In the genomic region with DNA sequence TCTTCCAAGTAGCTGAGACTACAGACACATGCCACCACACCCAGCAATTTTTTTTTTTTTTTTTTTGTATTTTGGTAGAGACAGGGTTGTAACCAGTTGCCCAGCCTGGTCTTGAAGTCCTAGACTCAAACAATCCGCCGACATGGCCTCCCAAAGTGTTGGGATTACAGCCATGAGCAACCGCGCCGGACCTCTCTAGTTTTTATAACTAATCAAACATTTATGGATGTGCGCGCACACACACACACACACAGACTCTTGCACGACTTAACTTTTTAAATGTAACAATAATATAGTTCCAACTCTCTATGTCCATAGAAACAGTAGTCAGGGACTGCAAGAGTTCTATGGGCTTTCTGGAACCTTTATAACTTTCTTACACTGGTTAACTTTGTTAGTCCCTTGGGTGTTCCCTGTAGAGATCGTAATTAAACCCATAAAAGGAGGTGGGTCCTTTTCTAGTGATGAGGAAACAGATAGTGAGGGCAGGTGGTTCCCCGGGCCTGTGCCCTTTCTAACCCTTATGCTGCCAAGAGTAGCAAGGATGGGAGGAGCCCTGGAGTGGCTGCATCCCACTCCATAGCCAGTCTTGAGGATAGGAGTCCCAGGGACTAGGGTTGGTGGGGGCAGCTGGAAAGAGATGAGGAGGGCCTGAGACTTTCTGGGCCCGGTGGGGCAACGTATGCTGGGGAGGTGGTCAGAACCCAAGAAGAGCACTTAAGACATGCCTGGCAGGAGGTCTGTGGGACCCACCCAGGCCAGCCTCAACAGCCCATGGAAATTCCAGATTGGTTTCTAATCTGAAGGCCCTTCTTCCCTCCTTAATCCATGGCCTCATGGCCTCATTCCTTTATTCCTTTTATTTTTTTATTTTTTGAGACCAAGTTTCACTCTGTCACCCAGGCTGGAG, we compare ENCODE assay signal across 25 cellular contexts. TPM values are rescaled to one million over a fixed set of nuclear protein-coding genes. Genes with fewer than 3 reads are reported as not detected.
"Had no signal": no experiment of that assay in that cellular context is flagged by ENCODE, and none has a peak within 500 bp of the region (broad histone marks: within the 10 kb centered on the region; RNA-seq: fewer than 3 reads in every experiment).

No MANE protein-coding gene starts in this region.

- H3K27ac ChIP-seq: body of pancreas, left ventricle myocardium inferior, neutrophil had no signal

- H3K4me3 Mint-ChIP-seq: activated CD4-positive, alpha-beta memory T cell treated with anti-CD3 and anti-CD28 coated beads, Interleukin-2, amount 10 ng/mL, durations not matched to agents 7 days and 5 days; activated naive CD8-positive, alpha-beta T cell treated with anti-CD3 and anti-CD28 coated beads, Interleukin-2, amount 10 ng/mL, durations not matched to agents 7 days and 5 days; endodermal cell; memory B cell; naive thymus-derived CD4-positive, alpha-beta T cell; stimulated activated naive B cell treated with anti-CD40 and anti-IgM and Interleukin-4, amounts not matched to agents 10 μg/mL and 1 μg/mL and 100 μg/mL, for 72 hours; T-cell had no signal

- H3K4me1 Mint-ChIP-seq: activated naive CD8-positive, alpha-beta T cell treated with anti-CD3 and anti-CD28 coated beads, Interleukin-2, amount 10 ng/mL, durations not matched to agents 7 days and 5 days; memory B cell; stimulated activated naive B cell treated with anti-CD40 and anti-IgM and Interleukin-4, amounts not matched to agents 10 μg/mL and 1 μg/mL and 100 μg/mL, for 72 hours; T-cell had no signal

- H3K9me3 Mint-ChIP-seq: activated CD4-positive, alpha-beta memory T cell treated with anti-CD3 and anti-CD28 coated beads, Interleukin-2, amount 10 ng/mL, durations not matched to agents 7 days and 5 days; activated naive CD8-positive, alpha-beta T cell treated with anti-CD3 and anti-CD28 coated beads, Interleukin-2, amount 10 ng/mL, durations not matched to agents 7 days and 5 days; activated T-helper 2 cell treated with anti-CD3 and anti-CD28 coated beads, Interferon-gamma antibody, Interleukin-2, Interleukin-4, amounts not matched to agents 10 μg/mL and 5 μg/mL and 100 μg/mL, durations not matched to agents 14 hours and 24 hours and 36 hours; memory B cell; naive thymus-derived CD4-positive, alpha-beta T cell; stimulated activated naive B cell treated with anti-CD40 and anti-IgM and Interleukin-4, amounts not matched to agents 10 μg/mL and 1 μg/mL and 100 μg/mL, for 72 hours; T-cell had no signal

- H3K36me3 ChIP-seq: left ventricle myocardium inferior, neutrophil, uterus had no signal

- H3K27me3 ChIP-seq: body of pancreas, neutrophil, uterus had no signal

- H3K9me3 ChIP-seq: body of pancreas, left ventricle myocardium inferior, neutrophil, uterus had no signal

- H3K27me3 Mint-ChIP-seq: memory B cell had no signal

- H3K36me3 Mint-ChIP-seq: activated naive CD8-positive, alpha-beta T cell treated with anti-CD3 and anti-CD28 coated beads, Interleukin-2, amount 10 ng/mL, durations not matched to agents 7 days and 5 days; memory B cell; naive thymus-derived CD4-positive, alpha-beta T cell; T-cell had no signal

- ATAC-seq: body of pancreas; naive thymus-derived CD4-positive, alpha-beta T cell; sciatic nerve; stimulated activated naive B cell treated with anti-CD40 and anti-IgM and Interleukin-4, amounts not matched to agents 10 μg/mL and 1 μg/mL and 100 μg/mL, for 72 hours; T-cell had no signal

- DNase-seq: activated CD4-positive, alpha-beta memory T cell treated with anti-CD3 and anti-CD28 coated beads, Interleukin-2, amount 10 ng/mL, durations not matched to agents 7 days and 5 days; activated CD4-positive, alpha-beta T cell treated with anti-CD3 and anti-CD28 coated beads for 48 hours; activated CD4-positive, CD25-positive, alpha-beta regulatory T cell; activated naive CD4-positive, alpha-beta T cell treated with Interleukin-2 at 50 U/mL for 16 hours; activated naive CD8-positive, alpha-beta T cell treated with anti-CD3 and anti-CD28 coated beads, Interleukin-2, amount 10 ng/mL, durations not matched to agents 7 days and 5 days; activated T-cell treated with anti-CD3 and anti-CD28 coated beads, Interleukin-2, amount 50 U/mL, for 1 hour; amygdala; body of pancreas; caudate nucleus; endodermal cell; foreskin melanocyte; head of caudate nucleus; left ventricle myocardium inferior; naive thymus-derived CD4-positive, alpha-beta T cell; stimulated activated CD4-positive, alpha-beta T cell treated with anti-CD3 and anti-CD28 coated beads, Interleukin-4, amount 100 ng/mL, for 4 hours; stimulated activated naive B cell treated with anti-CD40 and anti-IgM and Interleukin-4, amounts not matched to agents 10 μg/mL and 1 μg/mL and 100 μg/mL, for 72 hours; T-cell; T1000; uterus had no signal

- H3K27ac Mint-ChIP-seq: activated CD4-positive, alpha-beta memory T cell treated with anti-CD3 and anti-CD28 coated beads, Interleukin-2, amount 10 ng/mL, durations not matched to agents 7 days and 5 days; activated naive CD8-positive, alpha-beta T cell treated with anti-CD3 and anti-CD28 coated beads, Interleukin-2, amount 10 ng/mL, durations not matched to agents 7 days and 5 days; activated T-helper 2 cell treated with anti-CD3 and anti-CD28 coated beads, Interferon-gamma antibody, Interleukin-2, Interleukin-4, amounts not matched to agents 10 μg/mL and 5 μg/mL and 100 μg/mL, durations not matched to agents 14 hours and 24 hours and 36 hours; endodermal cell; memory B cell; stimulated activated naive B cell treated with anti-CD40 and anti-IgM and Interleukin-4, amounts not matched to agents 10 μg/mL and 1 μg/mL and 100 μg/mL, for 72 hours; T-cell had no signal

- H3K4me3 ChIP-seq: body of pancreas, left ventricle myocardium inferior, uterus had no signal

RNA-seq across cellular contexts. Expression of a gene that starts 49.7 kb away (rescaled TPM):
- total RNA-seq: activated CD4-positive, alpha-beta memory T cell treated with anti-CD3 and anti-CD28 coated beads, Interleukin-2, amount 10 ng/mL, durations not matched to agents 7 days and 5 days; activated T-helper 2 cell treated with anti-CD3 and anti-CD28 coated beads, Interferon-gamma antibody, Interleukin-2, Interleukin-4, amounts not matched to agents 10 μg/mL and 5 μg/mL and 100 μg/mL, durations not matched to agents 14 hours and 24 hours and 36 hours; epithelial cell of proximal tubule; kidney epithelial cell had no signal
